In genomic region chr9:106976772-106977171, GRCh38 we compare ENCODE assay signal across 22 cellular contexts.
DNase-seq lines count a peak whose midpoint lies in the region; ATAC-seq, FAIRE-seq and TF ChIP-seq lines count a peak whose summit lies in the region.
"Had no signal": no experiment of that assay in that cellular context is flagged by ENCODE, and none has a peak within 500 bp of the region (broad histone marks: within the 10 kb centered on the region; RNA-seq: fewer than 3 reads in every experiment).

No MANE protein-coding gene starts in this region.

- no peak overlapping the region for H3K27ac Mint-ChIP-seq in endodermal cell
- H3K27ac Mint-ChIP-seq in stimulated activated effector memory CD8-positive, alpha-beta T cell treated with anti-CD3 and anti-CD28 coated beads, Interleukin-12 subunit alpha, Interleukin-12 subunit beta, amount 100 ng/mL, for 72 hours = no peak overlapping the region
- H3K27ac Mint-ChIP-seq: CD8-positive, alpha-beta T cell; T-helper 2 cell treated with Interferon-gamma antibody and Interleukin-4, amounts not matched to agents 5 μg/mL and 100 μg/mL, for 36 hours had no signal

- H4K20me1 ChIP-seq in HepG2 (ENCODE audit: insufficient read depth, low read length) = no peaks in the 10 kb centered on the region
- no peaks in the 10 kb centered on the region for H4K20me1 ChIP-seq in OCI-LY1 (ENCODE audit: insufficient read depth, low read length)
- H4K20me1 ChIP-seq: BLaER1 treated with 17β-estradiol and CSF1 and Interleukin-3, amounts not matched to agents 10 nM and 100 nM had no signal

- intact Hi-C loops in HepG2 (cut with micrococcal nuclease; ENCODE audit: unreplicated experiment) (no loop called here), right lobe of liver (cut with DNase I) (no loop called here)

- TF ChIP-seq CTCF in HepG2 (CRISPR knock-in tag; IDR thresholded peaks at IDR 0.05) (no peak; the same call in 1 of the 2 replicates), right lobe of liver (IDR thresholded peaks at IDR 0.05) (no peak), OCI-LY1 (IDR thresholded peaks at IDR 0.05; ENCODE audit: low read length) (peak; percentile 22; the same call in 1 of the 2 replicates), endodermal cell (conservative IDR thresholded peaks at IDR 0.05) (peak; percentile 58)

- H3K9ac ChIP-seq in HepG2 (ENCODE audit: insufficient read depth, low read depth, low read length) (no peak overlapping the region), OCI-LY1 (ENCODE audit: low read length) (no peak overlapping the region), endodermal cell (ENCODE audit: extremely low read depth, low read length, poor library complexity, severe bottlenecking) (no peak overlapping the region)
- H3K9ac ChIP-seq: BLaER1 treated with 17β-estradiol and CSF1 and Interleukin-3, amounts not matched to agents 10 nM and 100 nM had no signal

- H3F3A ChIP-seq in OCI-LY1 (ENCODE audit: insufficient read depth, low read length) = no peaks in the 10 kb centered on the region

- H3K79me2 ChIP-seq in HepG2 (ENCODE audit: insufficient read depth, low read length) = no peaks in the 10 kb centered on the region
- no peaks in the 10 kb centered on the region for H3K79me2 ChIP-seq in OCI-LY1 (ENCODE audit: insufficient read depth, low read length)

- no peak for TF ChIP-seq RAD21 in HepG2 (CRISPR knock-in tag; IDR thresholded peaks at IDR 0.05)

- TF ChIP-seq POLR2A in HepG2 (IDR thresholded peaks at IDR 0.05; ENCODE audit: insufficient read depth in 1 of 2, low read depth in 2 of 2, low read length in 2 of 2) (no peak), right lobe of liver (IDR thresholded peaks at IDR 0.05) (no peak)

- no peak overlapping the region for H3K4me2 ChIP-seq in HepG2 (ENCODE audit: low read depth, low read length)
- no peak overlapping the region for H3K4me2 ChIP-seq in OCI-LY1 (ENCODE audit: low read length)
- H3K4me2 ChIP-seq: BLaER1 treated with 17β-estradiol and CSF1 and Interleukin-3, amounts not matched to agents 10 nM and 100 nM had no signal

- no peak overlapping the region for H3K4me3 Mint-ChIP-seq in endodermal cell
- no peak overlapping the region for H3K4me3 Mint-ChIP-seq in stimulated activated effector memory CD8-positive, alpha-beta T cell treated with anti-CD3 and anti-CD28 coated beads, Interleukin-12 subunit alpha, Interleukin-12 subunit beta, amount 100 ng/mL, for 72 hours
- H3K4me3 Mint-ChIP-seq: CD8-positive, alpha-beta T cell; T-helper 2 cell treated with Interferon-gamma antibody and Interleukin-4, amounts not matched to agents 5 μg/mL and 100 μg/mL, for 36 hours had no signal

- no peak for TF ChIP-seq EP300 in HepG2 (IDR thresholded peaks at IDR 0.05; ENCODE audit: low read depth in 2 of 2, low read length in 2 of 2)
- no peak for TF ChIP-seq EP300 in HepG2 (CRISPR knock-in tag; IDR thresholded peaks at IDR 0.05; ENCODE audit: borderline replicate concordance)

- H3K4me1 ChIP-seq in HepG2 (ENCODE audit: insufficient read depth, low read length) (no peaks in the 10 kb centered on the region), right lobe of liver (no peaks in the 10 kb centered on the region), OCI-LY1 (ENCODE audit: insufficient read depth, low read length, severe bottlenecking) (no peaks in the 10 kb centered on the region), endodermal cell (ENCODE audit: control insufficient read depth, insufficient read depth, low read length) (peaks cover 3% of the 10 kb centered on the region)

- H3K9me2 ChIP-seq in OCI-LY1 (ENCODE audit: low read depth, low read length) = no peaks in the 10 kb centered on the region

- no TSS peak for BruUV-seq in HepG2 (replicated peaks; lab: Mats Ljungman, UMichigan)

- no peaks in the 10 kb centered on the region for H3K9me3 Mint-ChIP-seq in endodermal cell
- peaks cover 2% of the 10 kb centered on the region for H3K9me3 Mint-ChIP-seq in stimulated activated effector memory CD8-positive, alpha-beta T cell treated with anti-CD3 and anti-CD28 coated beads, Interleukin-12 subunit alpha, Interleukin-12 subunit beta, amount 100 ng/mL, for 72 hours
- H3K9me3 Mint-ChIP-seq: T-helper 2 cell treated with Interferon-gamma antibody and Interleukin-4, amounts not matched to agents 5 μg/mL and 100 μg/mL, for 36 hours had no signal

- CTCF ChIA-PET in HepG2 (lab: Yijun Ruan, JAX; ENCODE audit: low intra/inter-chr PET ratio, low total read pairs) = no interaction called here

- DNase-seq in HepG2 (ENCODE audit: low spot score) (peak; percentile 32), right lobe of liver (no peak), HuH-7 (ENCODE audit: low spot score) (peak; percentile 8), endodermal cell (peak; percentile 47), T-helper 9 cell (no peak), hippocampal formation (lab: John Stamatoyannopoulos, UW) (no peak)
- DNase-seq in stimulated activated effector memory CD8-positive, alpha-beta T cell treated with anti-CD3 and anti-CD28 coated beads, Interleukin-12 subunit alpha, Interleukin-12 subunit beta, amount 100 ng/mL, for 72 hours (ENCODE audit: low spot score in 2 of 2) = no peak
- DNase-seq: Calu3; CD8-positive, alpha-beta T cell; DMS79 treated with DMSO at 0.1 percent for 48 hours; HCEC 1CT; NCI-H1417; NCI-H187; NCI-H526; OCI-M1; Right ventricle myocardium superior had no signal

- in situ Hi-C loops in HepG2 (cut with HindIII; ENCODE audit: extremely low pct_ligation_motif_present, low pct_unique_long_range_greater_than_20kb) = no loop called here

- no peak for FAIRE-seq in HepG2 (lab: Jason Lieb, UNC)
- FAIRE-seq: A204.1, K562 had no signal

- H3K36me3 ChIP-seq in HepG2 (replicated peaks in 1 of 2; ENCODE audit: control insufficient read depth in 1 of 2, insufficient read depth in 2 of 2, low read length in 2 of 2) (no peaks in the 10 kb centered on the region), right lobe of liver (no peaks in the 10 kb centered on the region), OCI-LY1 (ENCODE audit: insufficient read depth, low read length) (no peaks in the 10 kb centered on the region), endodermal cell (ENCODE audit: control insufficient read depth, insufficient read depth, low read length) (peaks cover 87% of the 10 kb centered on the region)

- ATAC-seq in HepG2 (peak; percentile 60), right lobe of liver (no peak)
- ATAC-seq in stimulated activated effector memory CD8-positive, alpha-beta T cell treated with anti-CD3 and anti-CD28 coated beads, Interleukin-12 subunit alpha, Interleukin-12 subunit beta, amount 100 ng/mL, for 72 hours = no peak
- ATAC-seq: CD8-positive, alpha-beta T cell; K562 had no signal

- 17% methylated on average over 2 of the region's 5 CpGs for WGBS in HepG2 (ENCODE audit: low lambda C conversion rate)
- 45% methylated on average over 5 of the region's 5 CpGs for WGBS in right lobe of liver (ENCODE audit: insufficient coverage, low coverage, low lambda C conversion rate, missing lambda C conversion rate)
- WGBS in endodermal cell (ENCODE audit: insufficient coverage in 1 of 2, insufficient read length in 1 of 2), 2 experiments = 90 to 91% methylated on average over 3 to 5 of the region's 5 CpGs

- POLR2A ChIA-PET in HepG2 (lab: Yijun Ruan, JAX) = no interaction called here

- H3K27me3 Mint-ChIP-seq in endodermal cell (ENCODE audit: insufficient read depth) = no peaks in the 10 kb centered on the region

- peaks cover 0 to 11% of the 10 kb centered on the region in 2 experiments; a peak in 2 of 5 replicates for H3K27me3 ChIP-seq in HepG2 (ENCODE audit: control insufficient read depth in 1 of 2, insufficient read depth in 2 of 2, low read length in 2 of 2)
- no peaks in the 10 kb centered on the region for H3K27me3 ChIP-seq in right lobe of liver
- no peaks in the 10 kb centered on the region for H3K27me3 ChIP-seq in OCI-LY1 (ENCODE audit: insufficient read depth, low read length)
- H3K27me3 ChIP-seq in endodermal cell (ENCODE audit: control insufficient read depth, insufficient read depth, low read length, poor library complexity, severe bottlenecking) = no peaks in the 10 kb centered on the region
- H3K27me3 ChIP-seq: BLaER1 treated with 17β-estradiol and CSF1 and Interleukin-3, amounts not matched to agents 10 nM and 100 nM had no signal

- peaks cover 75% of the 10 kb centered on the region for H3K36me3 Mint-ChIP-seq in endodermal cell (ENCODE audit: low read depth)
- H3K36me3 Mint-ChIP-seq in stimulated activated effector memory CD8-positive, alpha-beta T cell treated with anti-CD3 and anti-CD28 coated beads, Interleukin-12 subunit alpha, Interleukin-12 subunit beta, amount 100 ng/mL, for 72 hours = no peaks in the 10 kb centered on the region
- H3K36me3 Mint-ChIP-seq: CD8-positive, alpha-beta T cell had no signal

- H3K27ac ChIP-seq in HepG2 (ENCODE audit: extremely low read length, insufficient read depth, low read length) (no peak overlapping the region), right lobe of liver (no peak overlapping the region), OCI-LY1 (ENCODE audit: low read depth, low read length, poor library complexity, severe bottlenecking) (no peak overlapping the region), endodermal cell (ENCODE audit: low read depth, low read length) (no peak overlapping the region)
- H3K27ac ChIP-seq: BLaER1 treated with 17β-estradiol and CSF1 and Interleukin-3, amounts not matched to agents 10 nM and 100 nM; SK-N-MC had no signal

- no peak overlapping the region for H2AFZ ChIP-seq in HepG2 (ENCODE audit: low read length)
- H2AFZ ChIP-seq in OCI-LY1 (ENCODE audit: low read length) = no peak overlapping the region

- peaks cover 1% of the 10 kb centered on the region for H3K4me1 Mint-ChIP-seq in endodermal cell
- no peaks in the 10 kb centered on the region for H3K4me1 Mint-ChIP-seq in stimulated activated effector memory CD8-positive, alpha-beta T cell treated with anti-CD3 and anti-CD28 coated beads, Interleukin-12 subunit alpha, Interleukin-12 subunit beta, amount 100 ng/mL, for 72 hours

- H3K4me3 ChIP-seq in HepG2 (replicated peaks in 1 of 3; ENCODE audit: insufficient read depth in 1 of 3, low read depth in 2 of 3, low read length in 3 of 3) = no peak overlapping the region
- H3K4me3 ChIP-seq in right lobe of liver = no peak overlapping the region
- H3K4me3 ChIP-seq in OCI-LY1 (ENCODE audit: low read depth, low read length, poor library complexity, severe bottlenecking) = no peak overlapping the region
- no peak overlapping the region for H3K4me3 ChIP-seq in endodermal cell (ENCODE audit: low read length)
- H3K4me3 ChIP-seq: BLaER1 treated with 17β-estradiol and CSF1 and Interleukin-3, amounts not matched to agents 10 nM and 100 nM; K562; SK-N-MC had no signal

- H3K9me3 ChIP-seq in HepG2 (ENCODE audit: low read length) (no peaks in the 10 kb centered on the region), right lobe of liver (no peaks in the 10 kb centered on the region), OCI-LY1 (ENCODE audit: low read length) (no peaks in the 10 kb centered on the region), endodermal cell (ENCODE audit: control insufficient read depth, low read length) (no peaks in the 10 kb centered on the region)
- H3K9me3 ChIP-seq: BLaER1 treated with 17β-estradiol and CSF1 and Interleukin-3, amounts not matched to agents 10 nM and 100 nM had no signal

Comparison
In these comparisons a context has a peak if more than half of its experiments do, and no peak if none do; other contexts are left out.
1. DNase-seq: peak in HepG2 (single experiment), HuH-7 (single experiment) and endodermal cell (single experiment); none in right lobe of liver (0 of 3), stimulated activated effector memory CD8-positive, alpha-beta T cell treated with anti-CD3 and anti-CD28 coated beads, Interleukin-12 subunit alpha, Interleukin-12 subunit beta, amount 100 ng/mL, for 72 hours (0 of 2), T-helper 9 cell (single experiment) and hippocampal formation (0 of 2).
2. CTCF ChIP-seq: peak in OCI-LY1 (single experiment) and endodermal cell (single experiment); none in HepG2 (single experiment) and right lobe of liver (0 of 4).